In the genomic region with DNA sequence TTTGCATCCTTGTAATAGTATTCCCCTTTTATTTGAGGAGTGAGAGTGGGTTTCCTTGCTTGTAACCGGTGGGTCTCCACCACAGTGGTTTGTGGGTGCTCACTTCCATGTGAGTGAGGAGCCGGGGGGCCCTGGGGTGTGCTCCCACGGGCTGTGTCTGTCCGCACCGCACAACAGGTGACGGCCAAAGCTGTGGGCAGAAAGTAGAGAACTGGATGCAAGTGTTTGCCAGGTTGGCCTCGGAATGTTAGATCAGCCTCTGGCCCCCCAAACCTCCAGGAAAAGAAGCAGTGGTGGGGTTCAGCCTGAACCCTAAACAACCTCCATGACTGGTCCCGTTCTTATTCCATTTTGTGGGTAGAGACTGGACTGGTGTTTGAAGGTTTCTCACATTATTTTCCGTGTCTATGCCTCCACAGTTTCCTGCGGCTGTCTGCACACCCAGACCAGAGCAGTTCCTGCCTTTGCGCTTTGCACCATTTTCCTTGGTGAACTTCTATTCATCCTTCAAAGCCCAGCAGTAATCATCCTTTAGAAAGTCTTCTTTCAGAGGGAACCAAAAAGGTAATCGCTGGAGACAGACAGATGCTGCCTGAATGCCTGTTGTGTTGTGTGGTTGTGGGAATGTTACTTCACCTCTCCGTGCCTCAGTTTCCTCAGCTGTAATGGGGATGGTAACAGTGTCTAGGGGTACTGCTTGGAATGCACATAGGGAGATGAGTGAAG, we compare ENCODE assay signal across 16 cellular contexts.
DNase-seq lines count a peak whose midpoint lies in the region; ATAC-seq and TF ChIP-seq lines count a peak whose summit lies in the region.
"Had no signal": no experiment of that assay in that cellular context is flagged by ENCODE, and none has a peak within 500 bp of the region (broad histone marks: within the 10 kb centered on the region; RNA-seq: fewer than 3 reads in every experiment).

No MANE protein-coding gene starts in this region.

- ATAC-seq in SK-N-SH treated with all-trans-retinoic acid at 6 μM for 48 hours: no peak
- ATAC-seq in right cardiac atrium: no peak
- ATAC-seq in upper lobe of left lung (ENCODE audit: low FRiP score in 2 of 2): no peak
- ATAC-seq: PC-3 had no signal

- intact Hi-C loops in left ventricle myocardium inferior (cut with micrococcal nuclease) (no loop called here), right cardiac atrium (cut with DNase I) (no loop called here)

- TF ChIP-seq POLR2A in upper lobe of left lung (IDR thresholded peaks at IDR 0.05): no peak

- TF ChIP-seq EP300 in SK-N-SH (IDR thresholded peaks at IDR 0.05; ENCODE audit: borderline replicate concordance in 1 of 2, low read depth in 1 of 2, low read length in 1 of 2) (no peak), upper lobe of left lung (IDR thresholded peaks at IDR 0.05) (no peak)

- no peaks in the 10 kb centered on the region for H4K20me1 ChIP-seq in SK-N-SH (ENCODE audit: insufficient read depth)

- H3K36me3 ChIP-seq in SK-N-SH (replicated peaks in 1 of 2; ENCODE audit: control insufficient read depth in 1 of 2, insufficient read depth in 2 of 2, low read length in 1 of 2) (no peaks in the 10 kb centered on the region), left ventricle myocardium inferior (no peaks in the 10 kb centered on the region), upper lobe of left lung (no peaks in the 10 kb centered on the region)

- no peak for TF ChIP-seq RAD21 in SK-N-SH (IDR thresholded peaks at IDR 0.05; ENCODE audit: low read length)

- no peak overlapping the region for H3K9ac ChIP-seq in SK-N-SH

- H3F3A ChIP-seq in SK-N-SH (replicated peaks; ENCODE audit: insufficient read depth): no peaks in the 10 kb centered on the region

- H3K27ac ChIP-seq in SK-N-SH (ENCODE audit: low read depth in 2 of 2, low read length in 1 of 2) (no peak overlapping the region), left ventricle myocardium inferior (replicated peaks) (no peak overlapping the region), right cardiac atrium (ENCODE audit: low read length) (no peak overlapping the region), upper lobe of left lung (no peak overlapping the region)
- H3K27ac ChIP-seq: 22Rv1 had no signal

- no peaks in the 10 kb centered on the region for H3K9me2 ChIP-seq in SK-N-SH

- 90% methylated on average over 13 of the region's 13 CpGs for WGBS in SK-N-SH (ENCODE audit: low lambda C conversion rate)
- WGBS in right cardiac atrium: 97% methylated on average over 13 of the region's 13 CpGs
- WGBS in upper lobe of left lung, 2 donors: 94 to 97% methylated on average over 11 to 13 of the region's 13 CpGs

- TF ChIP-seq CTCF in SK-N-SH (IDR thresholded peaks at IDR 0.05) (no peak), left ventricle myocardium inferior (IDR thresholded peaks at IDR 0.05; ENCODE audit: borderline replicate concordance) (no peak), upper lobe of left lung (IDR thresholded peaks at IDR 0.05) (no peak)

- H3K79me2 ChIP-seq in SK-N-SH (ENCODE audit: insufficient read depth): no peaks in the 10 kb centered on the region

- POLR2A ChIA-PET in SK-N-SH (lab: Yijun Ruan, JAX): no interaction called here

- no peaks in the 10 kb centered on the region for H3K27me3 ChIP-seq in SK-N-SH (ENCODE audit: insufficient read depth)
- no peaks in the 10 kb centered on the region for H3K27me3 ChIP-seq in left ventricle myocardium inferior (ENCODE audit: low read depth)
- H3K27me3 ChIP-seq in right cardiac atrium (ENCODE audit: control insufficient read depth, insufficient read depth): no peaks in the 10 kb centered on the region
- H3K27me3 ChIP-seq in upper lobe of left lung: no peaks in the 10 kb centered on the region

- H3K4me2 ChIP-seq in SK-N-SH: no peak overlapping the region

- no peaks in the 10 kb centered on the region for H3K9me3 ChIP-seq in SK-N-SH
- peaks cover 13% of the 10 kb centered on the region for H3K9me3 ChIP-seq in left ventricle myocardium inferior (replicated peaks)
- no peaks in the 10 kb centered on the region for H3K9me3 ChIP-seq in right cardiac atrium (ENCODE audit: control insufficient read depth, low read length)
- H3K9me3 ChIP-seq in upper lobe of left lung: peaks cover 0 to 7% (median 3%) of the 10 kb centered on the region in 4 donors

- CTCF ChIA-PET in SK-N-SH (lab: Yijun Ruan, JAX): interaction anchor here (1.6 kb wide), 1 partner anchor 14 kb away, joined by 3 read pairs; no protein-coding TSS in a partner anchor

- DNase-seq in SK-N-SH (no peak), left ventricle myocardium inferior (peak; percentile 1), right cardiac atrium (no peak), mesenteric fat pad (ENCODE audit: low spot score) (peak; percentile 62), upper lobe of left lung (peak; percentile 12 to 27), NOMO-1 (lab: John Stamatoyannopoulos, UW; ENCODE audit: unreplicated experiment in 2 of 2) (no peak), NCI-H69 (lab: John Stamatoyannopoulos, UW) (no peak)
- DNase-seq: DMS153, EL, KG1, NCI-H1092 treated with DMSO at 0.1 percent for 48 hours, NCI-H1694, NCI-H345, PC-3 had no signal

- H3K4me1 ChIP-seq in SK-N-SH (ENCODE audit: control insufficient read depth in 1 of 2, insufficient read depth in 2 of 2, low read depth in 1 of 2, low read length in 1 of 2): peaks cover 0 to 17% of the 10 kb centered on the region in 2 experiments; a peak in 1 of 4 replicates
- H3K4me1 ChIP-seq in left ventricle myocardium inferior: peaks cover 9% of the 10 kb centered on the region
- H3K4me1 ChIP-seq in right cardiac atrium (ENCODE audit: control insufficient read depth, insufficient read depth, low read length): no peaks in the 10 kb centered on the region
- peaks cover 4 to 18% (median 13%) of the 10 kb centered on the region in 4 donors for H3K4me1 ChIP-seq in upper lobe of left lung

- no peak overlapping the region for H3K4me3 ChIP-seq in SK-N-SH (ENCODE audit: low read depth in 2 of 2, low read length in 1 of 2)
- H3K4me3 ChIP-seq in left ventricle myocardium inferior: no peak overlapping the region
- no peak overlapping the region for H3K4me3 ChIP-seq in right cardiac atrium (ENCODE audit: low read length)
- H3K4me3 ChIP-seq in upper lobe of left lung: no peak overlapping the region

- no peak overlapping the region for H2AFZ ChIP-seq in SK-N-SH (ENCODE audit: low read depth)

TF ChIP-seq in SK-N-SH treated with all-trans-retinoic acid at 6 μM for 48 hours, 23 proteins besides CTCF, POLR2A, EP300 and RAD21:
- TF ChIP-seq, protein P1, sequence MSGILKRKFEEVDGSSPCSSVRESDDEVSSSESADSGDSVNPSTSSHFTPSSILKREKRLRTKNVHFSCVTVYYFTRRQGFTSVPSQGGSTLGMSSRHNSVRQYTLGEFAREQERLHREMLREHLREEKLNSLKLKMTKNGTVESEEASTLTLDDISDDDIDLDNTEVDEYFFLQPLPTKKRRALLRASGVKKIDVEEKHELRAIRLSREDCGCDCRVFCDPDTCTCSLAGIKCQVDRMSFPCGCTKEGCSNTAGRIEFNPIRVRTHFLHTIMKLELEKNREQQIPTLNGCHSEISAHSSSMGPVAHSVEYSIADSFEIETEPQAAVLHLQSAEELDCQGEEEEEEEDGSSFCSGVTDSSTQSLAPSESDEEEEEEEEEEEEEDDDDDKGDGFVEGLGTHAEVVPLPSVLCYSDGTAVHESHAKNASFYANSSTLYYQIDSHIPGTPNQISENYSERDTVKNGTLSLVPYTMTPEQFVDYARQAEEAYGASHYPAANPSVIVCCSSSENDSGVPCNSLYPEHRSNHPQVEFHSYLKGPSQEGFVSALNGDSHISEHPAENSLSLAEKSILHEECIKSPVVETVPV (CRISPR knock-in tag; IDR thresholded peaks at IDR 0.05): no peak
- peak; percentile 94 for TF ChIP-seq ZFP3 (CRISPR knock-in tag; IDR thresholded peaks at IDR 0.05)
- TF ChIP-seq ZC3H10 (CRISPR knock-in tag; IDR thresholded peaks at IDR 0.05): no peak

TF ChIP-seq in SK-N-SH, 30 proteins besides CTCF, POLR2A, EP300 and RAD21:
- TF ChIP-seq CHD2 (IDR thresholded peaks at IDR 0.05; ENCODE audit: low read length, partially characterized antibody): no peak
- no peak for TF ChIP-seq GATA2 (CRISPR knock-in tag; IDR thresholded peaks at IDR 0.05)

Comparison
In these comparisons a context has a peak if more than half of its experiments do, and no peak if none do; other contexts are left out.
1. DNase-seq: peak in left ventricle myocardium inferior (single experiment), mesenteric fat pad (single experiment) and upper lobe of left lung (2 of 2); none in SK-N-SH (single experiment), right cardiac atrium (0 of 3), NOMO-1 (0 of 2) and NCI-H69 (single experiment).